ENCODE assay signal across 16 cellular contexts in the genomic region with DNA sequence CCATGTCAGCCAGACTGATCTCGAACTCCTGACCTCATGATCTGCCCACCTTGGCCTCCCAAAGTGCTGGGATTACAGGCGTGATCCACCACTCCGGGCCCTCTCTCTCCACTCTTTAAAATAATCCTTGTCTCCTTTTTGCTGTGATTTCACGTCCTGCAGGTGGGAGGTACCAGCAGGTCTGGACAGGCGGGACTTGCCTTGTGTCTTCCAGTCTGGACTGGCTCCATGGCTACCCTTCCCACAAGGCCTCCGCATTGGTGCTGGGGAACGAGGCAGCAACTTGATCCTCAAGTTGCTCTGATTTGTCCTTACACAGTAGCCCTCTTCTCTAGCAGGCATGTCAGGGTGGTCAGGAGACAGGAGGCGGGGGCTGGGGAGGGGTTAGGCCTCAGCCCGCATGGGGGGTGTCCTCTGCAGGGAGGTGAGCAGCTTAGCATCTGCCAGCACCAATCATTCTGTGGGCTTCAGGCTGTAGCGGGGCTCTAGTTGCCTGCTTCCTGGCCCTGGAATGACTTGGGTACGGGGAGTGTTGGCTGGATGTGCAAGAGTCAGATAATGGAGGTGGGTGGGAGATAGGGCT.
"Had no signal": no experiment of that assay in that cellular context is flagged by ENCODE, and none has a peak within 500 bp of the region (broad histone marks: within the 10 kb centered on the region; RNA-seq: fewer than 3 reads in every experiment).

No MANE protein-coding gene starts in this region.

- DNase-seq: activated CD4-positive, alpha-beta memory T cell treated with anti-CD3 and anti-CD28 coated beads, Interleukin-2, amount 10 ng/mL, durations not matched to agents 7 days and 5 days; activated CD4-positive, CD25-positive, alpha-beta regulatory T cell treated with anti-CD3 and anti-CD28 coated beads, Interleukin-2, amount 50 U/mL, for 72 hours; activated gamma-delta T cell; activated naive CD8-positive, alpha-beta T cell treated with anti-CD3 and anti-CD28 coated beads, Interleukin-2, amount 10 ng/mL, durations not matched to agents 7 days and 5 days; activated T-cell treated with anti-CD3 and anti-CD28 coated beads, Interleukin-2, amount 50 U/mL, for 48 hours; left cardiac atrium; lower lobe of right lung; ovary; sigmoid colon; stimulated activated CD4-positive, alpha-beta T cell treated with anti-CD3 and anti-CD28 coated beads, Interleukin-2, amount 100 ng/mL, for 48 hours; stimulated activated CD8-positive, alpha-beta memory T cell treated with anti-CD3 and anti-CD28 coated beads, Interleukin-4, amount 100 ng/mL, for 48 hours; stimulated activated naive CD8-positive, alpha-beta T cell treated with anti-CD3 and anti-CD28 coated beads, Interleukin-15, amount 100 ng/mL, for 72 hours; testis had no signal

- H3K36me3 ChIP-seq: esophagus muscularis mucosa, lower lobe of right lung, ovary, sigmoid colon, vagina had no signal

- H3K27ac ChIP-seq: ovary, testis, vagina had no signal

- H3K9me3 ChIP-seq: esophagus muscularis mucosa, lower lobe of right lung, ovary, sigmoid colon, testis, vagina had no signal

- H3K27me3 ChIP-seq: esophagus muscularis mucosa, ovary, sigmoid colon, testis, vagina had no signal

- H3K4me1 ChIP-seq: testis had no signal

- H3K4me3 ChIP-seq: ovary, sigmoid colon, testis, vagina had no signal

- FAIRE-seq: endometrium had no signal
